Comparison of ENCODE assay signal across 8 cellular contexts in the genomic region with DNA sequence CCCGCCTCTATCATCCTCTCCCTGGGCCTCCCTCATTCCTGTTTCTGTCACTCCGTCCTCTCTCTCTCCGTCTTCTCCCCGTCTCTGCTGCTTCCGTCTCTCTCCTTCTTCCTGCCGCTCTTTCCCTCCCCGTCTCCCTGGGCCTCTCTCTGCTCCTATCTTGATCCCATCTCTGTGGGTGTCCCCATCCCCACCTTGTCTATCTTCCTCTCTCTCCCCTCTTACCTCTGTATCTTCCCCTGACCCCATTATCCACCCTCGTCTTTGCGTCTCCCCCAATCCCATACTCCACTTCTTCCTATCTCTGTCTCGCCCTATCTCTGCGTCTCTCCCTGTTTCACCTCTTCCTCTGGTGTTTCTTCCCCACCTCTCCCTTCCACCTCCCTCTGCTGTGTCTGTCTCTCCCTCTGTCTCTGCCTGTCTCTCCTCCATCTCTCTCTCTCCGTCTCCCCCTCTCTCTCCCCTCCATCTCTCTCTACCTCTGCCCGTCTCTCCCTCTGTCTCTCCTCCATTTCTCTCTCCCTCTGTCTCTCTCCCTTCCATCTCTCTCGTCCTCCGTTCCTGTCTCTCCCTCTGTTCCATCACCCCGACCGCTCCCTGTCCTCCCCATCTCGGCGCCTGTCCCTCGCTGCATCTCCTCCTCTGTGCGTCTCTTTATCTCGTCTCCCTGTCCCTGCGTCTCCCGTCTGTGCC. TPM values are rescaled to one million over a fixed set of nuclear protein-coding genes. Genes with fewer than 3 reads are reported as not detected.
DNase-seq lines count a peak whose midpoint lies in the region; ATAC-seq and TF ChIP-seq lines count a peak whose summit lies in the region.

No MANE protein-coding gene starts in this region.

- H3K4me1 ChIP-seq in left ventricle myocardium inferior: peaks cover 31% of the 10 kb centered on the region
- peaks cover 22 to 33% (median 30%) of the 10 kb centered on the region in 4 donors for H3K4me1 ChIP-seq in upper lobe of left lung

- H3K27me3 ChIP-seq in left ventricle myocardium inferior (ENCODE audit: low read depth): peaks cover 54% of the 10 kb centered on the region
- H3K27me3 ChIP-seq in kidney epithelial cell (ENCODE audit: control insufficient read depth, insufficient read depth, low read length): peaks cover 44% of the 10 kb centered on the region
- H3K27me3 ChIP-seq in upper lobe of left lung: peaks cover 3 to 50% (median 34%) of the 10 kb centered on the region in 4 donors

- peak overlapping the region; percentile 57 for H3K4me3 ChIP-seq in left ventricle myocardium inferior
- H3K4me3 ChIP-seq in kidney epithelial cell (ENCODE audit: low read depth, low read length): peak overlapping the region; percentile 29
- peak overlapping the region in 3 of 4 donors; percentile 41 to 50 (median 46) for H3K4me3 ChIP-seq in upper lobe of left lung

- H3K36me3 ChIP-seq in left ventricle myocardium inferior (no peaks in the 10 kb centered on the region), kidney epithelial cell (ENCODE audit: control insufficient read depth, insufficient read depth, low read length) (no peaks in the 10 kb centered on the region), upper lobe of left lung (no peaks in the 10 kb centered on the region)

- no peak for TF ChIP-seq EP300 in upper lobe of left lung (IDR thresholded peaks at IDR 0.05)

- no peaks in the 10 kb centered on the region for H3K9me3 ChIP-seq in left ventricle myocardium inferior (replicated peaks)
- H3K9me3 ChIP-seq in upper lobe of left lung: no peaks in the 10 kb centered on the region

- H3K27ac ChIP-seq in left ventricle myocardium inferior (replicated peaks) (peak overlapping the region; percentile 58), upper lobe of left lung (peak overlapping the region in 1 of 4 donors; percentile 51)

- H3K27ac Mint-ChIP-seq in activated T-helper 2 cell treated with anti-CD3 and anti-CD28 coated beads, Interferon-gamma antibody, Interleukin-2, Interleukin-4, amounts not matched to agents 10 μg/mL and 5 μg/mL and 100 μg/mL, durations not matched to agents 14 hours and 24 hours and 36 hours: peak overlapping the region; percentile 71

- peaks cover 4% of the 10 kb centered on the region for H3K9me3 Mint-ChIP-seq in activated T-helper 2 cell treated with anti-CD3 and anti-CD28 coated beads, Interferon-gamma antibody, Interleukin-2, Interleukin-4, amounts not matched to agents 10 μg/mL and 5 μg/mL and 100 μg/mL, durations not matched to agents 14 hours and 24 hours and 36 hours

- TF ChIP-seq CTCF in left ventricle myocardium inferior (IDR thresholded peaks at IDR 0.05; ENCODE audit: borderline replicate concordance) (no peak), kidney epithelial cell (IDR thresholded peaks at IDR 0.05; ENCODE audit: insufficient read depth, low read length, poor library complexity, severe bottlenecking) (no peak), upper lobe of left lung (IDR thresholded peaks at IDR 0.05) (no peak)

- H3K36me3 Mint-ChIP-seq in activated T-helper 2 cell treated with anti-CD3 and anti-CD28 coated beads, Interferon-gamma antibody, Interleukin-2, Interleukin-4, amounts not matched to agents 10 μg/mL and 5 μg/mL and 100 μg/mL, durations not matched to agents 14 hours and 24 hours and 36 hours (ENCODE audit: low read depth): no peaks in the 10 kb centered on the region

- peaks cover 26% of the 10 kb centered on the region for H3K4me1 Mint-ChIP-seq in activated T-helper 2 cell treated with anti-CD3 and anti-CD28 coated beads, Interferon-gamma antibody, Interleukin-2, Interleukin-4, amounts not matched to agents 10 μg/mL and 5 μg/mL and 100 μg/mL, durations not matched to agents 14 hours and 24 hours and 36 hours (ENCODE audit: low read depth)

- 16 to 21% methylated on average over 19 to 24 of the region's 24 CpGs for WGBS in upper lobe of left lung, 2 donors

- intact Hi-C loops in left ventricle myocardium inferior (cut with micrococcal nuclease): no loop called here
- intact Hi-C loops in left ventricle myocardium superior (cut with micrococcal nuclease): no loop called here
- intact Hi-C loops in activated T-helper 2 cell treated with anti-CD3 and anti-CD28 coated beads, Interferon-gamma antibody, Interleukin-2, Interleukin-4, amounts not matched to agents 10 μg/mL and 5 μg/mL and 100 μg/mL, durations not matched to agents 14 hours and 24 hours and 36 hours (cut with micrococcal nuclease): loop anchor here (5.0 kb wide), 2 partner anchors 50 to 65 kb away; a partner anchor contains a TSS

- TF ChIP-seq POLR2A in upper lobe of left lung (IDR thresholded peaks at IDR 0.05): no peak

- DNase-seq in left ventricle myocardium inferior (no peak), left ventricle myocardium superior (no peak), kidney epithelial cell (ENCODE audit: low read depth) (no peak), upper lobe of left lung (no peak), DMS 273 treated with DMSO at 0.1 percent for 48 hours (lab: John Stamatoyannopoulos, UW) (no peak)
- DNase-seq in activated T-helper 2 cell treated with anti-CD3 and anti-CD28 coated beads, Interferon-gamma antibody, Interleukin-2, Interleukin-4, amounts not matched to agents 10 μg/mL and 5 μg/mL and 100 μg/mL, durations not matched to agents 14 hours and 24 hours and 36 hours (ENCODE audit: low spot score): no peak
- DNase-seq in stimulated activated CD4-positive, alpha-beta T cell treated with anti-CD3 and anti-CD28 coated beads, Interleukin-12 subunit alpha, Interleukin-12 subunit beta, amount 100 ng/mL, for 4 hours: no peak

- no peak for ATAC-seq in left ventricle myocardium superior
- no peak for ATAC-seq in upper lobe of left lung (ENCODE audit: low FRiP score in 2 of 2)
- no peak for ATAC-seq in HG03460 (IDR thresholded peaks at IDR 0.05; ENCODE audit: unreplicated experiment)

- H3K4me3 Mint-ChIP-seq in activated T-helper 2 cell treated with anti-CD3 and anti-CD28 coated beads, Interferon-gamma antibody, Interleukin-2, Interleukin-4, amounts not matched to agents 10 μg/mL and 5 μg/mL and 100 μg/mL, durations not matched to agents 14 hours and 24 hours and 36 hours (ENCODE audit: low read depth): peak overlapping the region; percentile 88

- H3K27me3 Mint-ChIP-seq in activated T-helper 2 cell treated with anti-CD3 and anti-CD28 coated beads, Interferon-gamma antibody, Interleukin-2, Interleukin-4, amounts not matched to agents 10 μg/mL and 5 μg/mL and 100 μg/mL, durations not matched to agents 14 hours and 24 hours and 36 hours (ENCODE audit: low read depth): peaks cover 40% of the 10 kb centered on the region

RNA-seq across cellular contexts. Expression of a gene that starts 4.3 kb away (rescaled TPM):
- 0.30 TPM for total RNA-seq in left ventricle myocardium inferior
- total RNA-seq in left ventricle myocardium superior: 0.17 TPM
- 0.34 and 0.39 TPM in 2 replicates for total RNA-seq in activated T-helper 2 cell treated with anti-CD3 and anti-CD28 coated beads, Interferon-gamma antibody, Interleukin-2, Interleukin-4, amounts not matched to agents 10 μg/mL and 5 μg/mL and 100 μg/mL, durations not matched to agents 14 hours and 24 hours and 36 hours
- 0.21 and 0.63 TPM in 2 replicates for total RNA-seq in kidney epithelial cell
- 1 to 10 TPM in 2 of 6 donors, under 1 TPM in 4; 0.15 to 1.4 (median 0.57) TPM for total RNA-seq in upper lobe of left lung

RNA-seq across cellular contexts. Expression of a gene that starts 6.4 kb away (rescaled TPM):
- 68.4 TPM for total RNA-seq in left ventricle myocardium inferior
- 79.4 TPM for total RNA-seq in left ventricle myocardium superior
- 80.2 and 87.8 TPM in 2 replicates for total RNA-seq in activated T-helper 2 cell treated with anti-CD3 and anti-CD28 coated beads, Interferon-gamma antibody, Interleukin-2, Interleukin-4, amounts not matched to agents 10 μg/mL and 5 μg/mL and 100 μg/mL, durations not matched to agents 14 hours and 24 hours and 36 hours
- total RNA-seq in kidney epithelial cell: 152 and 170 TPM in 2 replicates
- total RNA-seq in upper lobe of left lung: 100 to 1,000 TPM in 2 of 6 donors, 10 to 100 TPM in 4; 44.6 to 141 (median 96.8) TPM

RNA-seq across cellular contexts. Expression of a gene that starts 33.6 kb away (rescaled TPM):
- total RNA-seq in left ventricle myocardium inferior (not detected), left ventricle myocardium superior (not detected), kidney epithelial cell (0.25 TPM in 1 of 2 replicates, not detected in the other), upper lobe of left lung (not detected)
- total RNA-seq in activated T-helper 2 cell treated with anti-CD3 and anti-CD28 coated beads, Interferon-gamma antibody, Interleukin-2, Interleukin-4, amounts not matched to agents 10 μg/mL and 5 μg/mL and 100 μg/mL, durations not matched to agents 14 hours and 24 hours and 36 hours: not detected in 2 replicates

RNA-seq across cellular contexts. Expression of a gene that starts 34.0 kb away (rescaled TPM):
- total RNA-seq in left ventricle myocardium inferior (108 TPM), left ventricle myocardium superior (110 TPM), kidney epithelial cell (4.4 and 5.8 TPM in 2 replicates), upper lobe of left lung (10 to 100 TPM in 4 of 6 donors, 1 to 10 TPM in 2; 4.7 to 34.6 (median 16.6) TPM)
- 12.8 and 13.1 TPM in 2 replicates for total RNA-seq in activated T-helper 2 cell treated with anti-CD3 and anti-CD28 coated beads, Interferon-gamma antibody, Interleukin-2, Interleukin-4, amounts not matched to agents 10 μg/mL and 5 μg/mL and 100 μg/mL, durations not matched to agents 14 hours and 24 hours and 36 hours

RNA-seq across cellular contexts. Expression of a gene that starts 48.0 kb away (rescaled TPM):
- total RNA-seq in left ventricle myocardium inferior (17.0 TPM), left ventricle myocardium superior (15.7 TPM), kidney epithelial cell (44.6 and 47.1 TPM in 2 replicates), upper lobe of left lung (10 to 100 TPM; 10.5 to 44.1 (median 31.6) TPM)
- 77.6 and 77.8 TPM in 2 replicates for total RNA-seq in activated T-helper 2 cell treated with anti-CD3 and anti-CD28 coated beads, Interferon-gamma antibody, Interleukin-2, Interleukin-4, amounts not matched to agents 10 μg/mL and 5 μg/mL and 100 μg/mL, durations not matched to agents 14 hours and 24 hours and 36 hours
